ENCODE assay signal across 15 cellular contexts in the genomic region with DNA sequence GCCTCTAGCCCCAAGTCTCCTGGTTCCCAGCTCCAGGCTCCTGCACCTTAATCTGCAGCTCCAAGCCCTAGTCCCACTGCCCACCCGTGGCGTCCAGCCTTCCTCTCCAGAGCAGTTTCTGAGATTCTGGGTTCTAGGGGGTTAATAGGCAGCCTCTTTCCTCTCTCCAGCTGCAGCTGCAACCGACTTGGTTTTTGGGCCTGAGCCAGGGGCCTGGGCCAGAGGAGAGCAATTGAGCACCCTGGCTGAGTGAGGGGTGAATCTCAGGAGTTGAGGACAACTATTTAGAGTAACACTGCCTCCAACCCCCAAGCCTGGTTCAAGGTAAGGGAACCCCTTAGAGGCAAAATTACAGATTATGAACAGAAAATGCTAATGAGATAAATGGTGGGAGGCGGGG. TPM values are rescaled to one million over a fixed set of nuclear protein-coding genes. Genes with fewer than 3 reads are reported as not detected.
A peak's percentile ranks its signal among the peaks of the same experiment; 100 is the strongest.
DNase-seq lines count a peak whose midpoint lies in the region; ATAC-seq and TF ChIP-seq lines count a peak whose summit lies in the region.
"Had no signal": no experiment of that assay in that cellular context is flagged by ENCODE, and none has a peak within 500 bp of the region (broad histone marks: within the 10 kb centered on the region; RNA-seq: fewer than 3 reads in every experiment).

No MANE protein-coding gene starts in this region.

- H3K4me3 Mint-ChIP-seq in chondrocyte (ENCODE audit: unreplicated experiment): no peak overlapping the region

- H3K4me1 Mint-ChIP-seq in chondrocyte (ENCODE audit: low read depth): peaks cover 13% of the 10 kb centered on the region

- no peaks in the 10 kb centered on the region for H3K9me3 Mint-ChIP-seq in chondrocyte (ENCODE audit: low read depth)

- peaks cover 2% of the 10 kb centered on the region for H3K36me3 Mint-ChIP-seq in chondrocyte (ENCODE audit: low read depth)

- DNase-seq in DMS 273 (lab: John Stamatoyannopoulos, UW; ENCODE audit: unreplicated experiment): peak; percentile 42
- DNase-seq in DMS 273 treated with DMSO at 0.1 percent for 48 hours (lab: John Stamatoyannopoulos, UW): no peak
- DNase-seq in DMS79 (lab: John Stamatoyannopoulos, UW): peak; percentile 27
- peak; percentile 11 for DNase-seq in NCI-H1694 (lab: John Stamatoyannopoulos, UW)
- DNase-seq in chondrocyte (ENCODE audit: low spot score): peak; percentile 40
- DNase-seq: C1 segment of cervical spinal cord, EL, NCI-H146, NCI-H748 treated with DMSO at 0.1 percent for 48 hours, PC-3, T-helper 1 cell had no signal

- ATAC-seq in GM21526 (IDR thresholded peaks at IDR 0.05; ENCODE audit: low FRiP score, unreplicated experiment): no peak
- ATAC-seq in GM18502 (IDR thresholded peaks at IDR 0.05; ENCODE audit: poor library complexity, unreplicated experiment): no peak
- ATAC-seq in GM19395 (IDR thresholded peaks at IDR 0.05; ENCODE audit: unreplicated experiment): no peak
- ATAC-seq: PC-3 had no signal

- TF ChIP-seq CTCF in chondrocyte (IDR thresholded peaks at IDR 0.05): no peak

- H3K27ac Mint-ChIP-seq in chondrocyte (ENCODE audit: unreplicated experiment): no peak overlapping the region

- H3K27me3 Mint-ChIP-seq in chondrocyte (ENCODE audit: low read depth): peaks cover 45% of the 10 kb centered on the region

RNA-seq across cellular contexts. Expression of gene CHRM1, which starts 9.0 kb away (rescaled TPM):
- total RNA-seq in chondrocyte: not detected in 3 replicates
- total RNA-seq: NCI-H460, PC-3 had no signal

RNA-seq across cellular contexts. Expression of gene SLC3A2, which starts 49.5 kb away (rescaled TPM):
- 125 to 380 TPM (median 374 TPM) in 3 replicates for total RNA-seq in chondrocyte

RNA-seq across cellular contexts. Expression of gene SLC22A6, which starts 54.6 kb away (rescaled TPM):
- total RNA-seq in chondrocyte: not detected in 3 replicates
- total RNA-seq: NCI-H460, PC-3 had no signal
